In genomic region chr3:123446610-123447109, GRCh38 we compare ENCODE assay signal across 2 cellular contexts.
TF ChIP-seq lines count a peak whose summit lies in the region.

No MANE protein-coding gene starts in this region.

TF ChIP-seq in HepG2, 621 proteins besides CTCF, POLR2A, EP300 and RAD21:
- no peak for TF ChIP-seq ZNF775 (CRISPR knock-in tag; IDR thresholded peaks at IDR 0.05; ENCODE audit: borderline replicate concordance)
- no peak for TF ChIP-seq MXI1 (IDR thresholded peaks at IDR 0.05; ENCODE audit: borderline replicate concordance, low read depth, low read length)
- TF ChIP-seq ATF7-NPFF (CRISPR knock-in tag; IDR thresholded peaks at IDR 0.05; ENCODE audit: low read depth) = no peak
- TF ChIP-seq ZNF724P (CRISPR knock-in tag; IDR thresholded peaks at IDR 0.05; ENCODE audit: borderline replicate concordance) = no peak

TF ChIP-seq in H1, 55 proteins besides CTCF, POLR2A, EP300 and RAD21:
- TF ChIP-seq CBX5 (IDR thresholded peaks at IDR 0.05; ENCODE audit: low read depth, low read length) = no peak
- no peak for TF ChIP-seq E2F6 (IDR thresholded peaks at IDR 0.05)
- TF ChIP-seq FOSL1 (IDR thresholded peaks at IDR 0.05; ENCODE audit: insufficient read depth, low read depth, low read length) = no peak
TF ChIP-seq in H1: peak in this region for 0.
